In genomic region chr10:131166486-131166885, GRCh38 we compare ENCODE assay signal across 18 cellular contexts.
DNase-seq lines count a peak whose midpoint lies in the region; ATAC-seq and TF ChIP-seq lines count a peak whose summit lies in the region.
"Had no signal": no experiment of that assay in that cellular context is flagged by ENCODE, and none has a peak within 500 bp of the region (broad histone marks: within the 10 kb centered on the region; RNA-seq: fewer than 3 reads in every experiment).

No MANE protein-coding gene starts in this region.

- in situ Hi-C loops in G401 (cut with HindIII; ENCODE audit: low sequenced_read_pairs) = no loop called here

- H3K27me3 Mint-ChIP-seq in endothelial cell (ENCODE audit: unreplicated experiment) = peaks cover 3% of the 10 kb centered on the region

- DNase-seq in G401 (ENCODE audit: low spot score) = peak; percentile 79
- peak; percentile 53 for DNase-seq in coronary artery (ENCODE audit: low spot score)
- peak; percentile 36 for DNase-seq in posterior vena cava (ENCODE audit: low spot score)
- no peak for DNase-seq in endothelial cell (ENCODE audit: low spot score)
- no peak for DNase-seq in RPMI8226
- DNase-seq: DMS79; H7; IMR-90; NCI-H1417; NCI-H1930; NCI-H2171; NCI-H524; NK-92 treated with Interleukin-12 subunit alpha and Interleukin-12 subunit beta, amount 100 ng/mL, for 24 hours; SHP77 treated with DMSO at 0.1 percent for 48 hours; T-helper 1 cell had no signal

- H4K20me1 ChIP-seq in BLaER1 = no peaks in the 10 kb centered on the region

- H3K9me3 Mint-ChIP-seq in endothelial cell (ENCODE audit: unreplicated experiment) = peaks cover 41% of the 10 kb centered on the region

- H3K36me3 ChIP-seq in BLaER1 = peaks cover 43% of the 10 kb centered on the region

- H3K27ac ChIP-seq in BLaER1 (peak overlapping the region; percentile 49), coronary artery (no peak overlapping the region)

- H3K27ac Mint-ChIP-seq in endothelial cell (ENCODE audit: unreplicated experiment) = no peak overlapping the region

- H3K9me3 ChIP-seq in BLaER1 = no peaks in the 10 kb centered on the region

- H3K27me3 ChIP-seq in BLaER1 = no peaks in the 10 kb centered on the region

- H3K4me3 Mint-ChIP-seq in endothelial cell (ENCODE audit: unreplicated experiment) = no peak overlapping the region

- ATAC-seq in HG02885 (IDR thresholded peaks at IDR 0.05; ENCODE audit: poor library complexity, unreplicated experiment) = no peak
- no peak for ATAC-seq in GM19328 (IDR thresholded peaks at IDR 0.05; ENCODE audit: unreplicated experiment)

- H3K4me2 ChIP-seq in BLaER1 = peak overlapping the region; percentile 83

- H3K4me3 ChIP-seq in BLaER1 (no peak overlapping the region), coronary artery (no peak overlapping the region)

- TF ChIP-seq CTCF in coronary artery (IDR thresholded peaks at IDR 0.05) (no peak), endothelial cell (IDR thresholded peaks at IDR 0.05; ENCODE audit: unreplicated experiment) (no peak)

- no peak overlapping the region for H3K9ac ChIP-seq in BLaER1

- peaks cover 7% of the 10 kb centered on the region for H3K36me3 Mint-ChIP-seq in endothelial cell (ENCODE audit: low read depth, unreplicated experiment)

- H3K4me1 Mint-ChIP-seq in endothelial cell (ENCODE audit: unreplicated experiment) = no peaks in the 10 kb centered on the region

- intact Hi-C loops in posterior vena cava (cut with DNase I) = no loop called here

- peaks cover 100% of the 10 kb centered on the region for H3K4me1 ChIP-seq in BLaER1

Comparison
In these comparisons a context has a peak if more than half of its experiments do, and no peak if none do; other contexts are left out.
1. DNase-seq: peak in G401 (single experiment), coronary artery (single experiment) and posterior vena cava (single experiment); none in endothelial cell (single experiment) and RPMI8226 (single experiment).